ENCODE assay signal across 8 cellular contexts in genomic region chr18:13726228-13726971, GRCh38. TPM values are rescaled to one million over a fixed set of nuclear protein-coding genes. Genes with fewer than 3 reads are reported as not detected.
DNase-seq lines count a peak whose midpoint lies in the region; ATAC-seq and TF ChIP-seq lines count a peak whose summit lies in the region.

Gene FAM210A (minus strand): TSS chr18:13726558. CDS start chr18:13682077, 44,481 bp downstream.
Gene RNMT (plus strand): TSS chr18:13726673. CDS start chr18:13731518, 4,845 bp downstream.

- H3K27ac ChIP-seq in esophagus (ENCODE audit: low read depth in 2 of 2, low read length in 1 of 2) = peak within 1 kb of the TSS; percentile 88 to 98

- peak within 1 kb of the TSS; percentile 92 for H3K4me3 Mint-ChIP-seq in activated T-cell treated with anti-CD3 and anti-CD28 coated beads, Interleukin-2, amount 50 U/mL, for 4 hours

- peaks cover 0 to 2% of the 10 kb centered on the region in 2 donors for H3K4me1 ChIP-seq in esophagus (ENCODE audit: control insufficient read depth in 2 of 2, insufficient read depth in 2 of 2, low read length in 1 of 2)
- H3K4me1 ChIP-seq in mucosa of stomach (ENCODE audit: control insufficient read depth, insufficient read depth, low read length) = peaks cover 12% of the 10 kb centered on the region

- H3K27me3 Mint-ChIP-seq in activated T-cell treated with anti-CD3 and anti-CD28 coated beads, Interleukin-2, amount 50 U/mL, for 4 hours (ENCODE audit: low read depth) = no peaks in the 10 kb centered on the region

- H3K9me3 ChIP-seq in esophagus (ENCODE audit: control insufficient read depth in 2 of 2, insufficient read depth in 1 of 2, low read depth in 1 of 2, low read length in 1 of 2) = no peaks in the 10 kb centered on the region
- H3K9me3 ChIP-seq in mucosa of stomach (ENCODE audit: control insufficient read depth, low read length) = no peaks in the 10 kb centered on the region

- in situ Hi-C loops in KBM-7 (cut with MboI; ENCODE audit: low pct_unique_long_range_greater_than_20kb, low sequenced_read_pairs) = no loop called here

- H3K36me3 Mint-ChIP-seq in activated T-cell treated with anti-CD3 and anti-CD28 coated beads, Interleukin-2, amount 50 U/mL, for 4 hours (ENCODE audit: insufficient read depth) = peaks cover 3% of the 10 kb centered on the region

- H3K9me3 Mint-ChIP-seq in activated T-cell treated with anti-CD3 and anti-CD28 coated beads, Interleukin-2, amount 50 U/mL, for 4 hours = no peaks in the 10 kb centered on the region

- peak within 1 kb of the TSS; percentile 86 for H3K9ac ChIP-seq in mucosa of stomach (ENCODE audit: low read length)

- peak; percentile 89 for ATAC-seq in GM21717 (IDR thresholded peaks at IDR 0.05; ENCODE audit: unreplicated experiment)
- ATAC-seq in activated T-cell treated with anti-CD3 and anti-CD28 coated beads, Interleukin-2, amount 50 U/mL, for 4 hours = peak; percentile 96 to 98

- H3K4me1 Mint-ChIP-seq in activated T-cell treated with anti-CD3 and anti-CD28 coated beads, Interleukin-2, amount 50 U/mL, for 4 hours (ENCODE audit: low read depth) = peaks cover 52% of the 10 kb centered on the region

- WGBS in esophagus, 2 donors = 0 to 1% methylated on average over 66 to 77 of the region's 77 CpGs

- no peaks in the 10 kb centered on the region for H3K27me3 ChIP-seq in esophagus (ENCODE audit: control insufficient read depth in 1 of 2, insufficient read depth in 2 of 2, low read length in 2 of 2)
- H3K27me3 ChIP-seq in mucosa of stomach (ENCODE audit: control insufficient read depth, insufficient read depth, low read length) = no peaks in the 10 kb centered on the region

- H3K4me3 ChIP-seq in esophagus (ENCODE audit: low read depth in 1 of 2, low read length in 2 of 2) (peak within 1 kb of the TSS; percentile 82 to 94), mucosa of stomach (ENCODE audit: low read length) (peak within 1 kb of the TSS; percentile 73)

- DNase-seq in DMS53 (lab: John Stamatoyannopoulos, UW) (peak; percentile 100), KBM-7 (peak; percentile 95)
- peak; percentile 91 for DNase-seq in activated T-cell treated with anti-CD3 and anti-CD28 coated beads, Interleukin-2, amount 50 U/mL, for 4 hours
- DNase-seq in stimulated activated CD8-positive, alpha-beta memory T cell treated with anti-CD3 and anti-CD28 coated beads, Interleukin-7, amount 100 ng/mL, for 1 hour (ENCODE audit: low read depth in 2 of 2) = peak; percentile 86 to 91

- H3K36me3 ChIP-seq in esophagus (ENCODE audit: control insufficient read depth in 2 of 2, insufficient read depth in 2 of 2, low read length in 1 of 2) (no peaks in the 10 kb centered on the region), mucosa of stomach (ENCODE audit: control insufficient read depth, insufficient read depth, low read length) (no peaks in the 10 kb centered on the region)

TF ChIP-seq in PFSK-1, 5 proteins besides CTCF, POLR2A, EP300 and RAD21:
- TF ChIP-seq TAF1 (IDR thresholded peaks at IDR 0.05; ENCODE audit: borderline replicate concordance, insufficient read depth, low read length) (0 out of 2 replicates have a peak, but pooled peaks have one; percentile 74), REST (IDR thresholded peaks at IDR 0.05; ENCODE audit: insufficient read depth in 1 of 2, low read depth in 2 of 2, low read length in 2 of 2) (no peak), FOXP2 (optimal IDR thresholded peaks at IDR 0.05; ENCODE audit: borderline replicate concordance, extremely low read depth, extremely low read length, insufficient read depth) (peak; percentile 89), POLR2AphosphoS5 (IDR thresholded peaks at IDR 0.05; ENCODE audit: low read depth, low read length) (peak; percentile 73), SIN3A (IDR thresholded peaks at IDR 0.05; ENCODE audit: borderline replicate concordance, insufficient read depth, low read length) (peak; percentile 65; the same call in 1 of the 2 replicates)

RNA-seq across cellular contexts. Expression of gene FAM210A, which starts in this region (rescaled TPM):
- 14.9 TPM for polyA plus RNA-seq in PFSK-1 (2012; ENCODE audit: insufficient read length, low read depth)
- 10 to 100 TPM; 24.6 to 32.9 (median 28.6) TPM for total RNA-seq in activated T-cell treated with anti-CD3 and anti-CD28 coated beads, Interleukin-2, amount 50 U/mL, for 4 hours
- 1 to 10 TPM; 4.9 to 9.7 TPM for polyA plus RNA-seq in esophagus

RNA-seq across cellular contexts. Expression of gene RNMT, which starts in this region (rescaled TPM):
- polyA plus RNA-seq in PFSK-1 (2012; ENCODE audit: insufficient read length, low read depth) = 19.7 TPM
- 10 to 100 TPM; 58.6 to 68.2 (median 58.8) TPM for total RNA-seq in activated T-cell treated with anti-CD3 and anti-CD28 coated beads, Interleukin-2, amount 50 U/mL, for 4 hours
- polyA plus RNA-seq in esophagus = 1 to 10 TPM; 6.7 to 9.8 TPM

Comparison
In these comparisons a context has a peak if more than half of its experiments do, and no peak if none do; other contexts are left out.
1. Peak in every context shown above with its lines: DNase-seq, ATAC-seq, H3K4me3 ChIP-seq and H3K27ac ChIP-seq.